24 cellular contexts compared by ENCODE assay signal in the genomic region with DNA sequence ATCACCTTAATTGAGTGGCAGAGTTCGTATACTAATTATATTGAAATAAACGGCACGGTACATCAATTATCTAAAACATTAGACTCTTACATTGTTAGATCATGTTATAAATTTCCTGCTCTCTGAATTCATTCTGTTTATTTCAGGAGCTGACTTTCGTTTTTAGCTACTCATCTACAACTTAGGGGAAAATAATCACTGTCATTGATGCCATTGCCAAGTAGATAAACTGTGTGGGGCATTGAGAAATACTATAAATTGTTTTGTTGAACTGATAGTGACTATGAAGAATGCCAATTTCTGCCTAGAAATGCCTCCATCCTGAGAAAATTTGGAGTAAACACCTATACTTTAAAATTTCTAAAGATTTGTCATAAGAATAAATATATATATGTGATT. TPM values are rescaled to one million over a fixed set of nuclear protein-coding genes. Genes with fewer than 3 reads are reported as not detected.
A peak's percentile ranks its signal among the peaks of the same experiment; 100 is the strongest.
DNase-seq lines count a peak whose midpoint lies in the region; ATAC-seq, FAIRE-seq and TF ChIP-seq lines count a peak whose summit lies in the region.
"Had no signal": no experiment of that assay in that cellular context is flagged by ENCODE, and none has a peak within 500 bp of the region (broad histone marks: within the 10 kb centered on the region; RNA-seq: fewer than 3 reads in every experiment).

No MANE protein-coding gene starts in this region.

- TF ChIP-seq CTCF in GM12878 (IDR thresholded peaks at IDR 0.05 in 2 of 3, conservative IDR thresholded peaks at IDR 0.05 in 1 of 3; ENCODE audit: control insufficient read depth in 2 of 3, extremely low read depth in 1 of 3, insufficient read depth in 1 of 3, low read depth in 3 of 3, low read length in 3 of 3) (no peak), hepatocyte (IDR thresholded peaks at IDR 0.05; ENCODE audit: poor library complexity) (no peak), ascending aorta (IDR thresholded peaks at IDR 0.05) (no peak)

- in situ Hi-C loops in GM12878 (cut with MboI): no loop called here

- no peaks in the 10 kb centered on the region for H3K9me2 ChIP-seq in hepatocyte (replicated peaks; ENCODE audit: insufficient read depth)

- ATAC-seq in GM12878 (no peak), HG03432 (IDR thresholded peaks at IDR 0.05; ENCODE audit: unreplicated experiment) (no peak)
- no peak for ATAC-seq in stimulated activated effector memory CD8-positive, alpha-beta T cell treated with anti-CD3 and anti-CD28 coated beads, Interleukin-12 subunit alpha, Interleukin-12 subunit beta, amount 100 ng/mL, for 72 hours
- ATAC-seq: CD8-positive, alpha-beta T cell had no signal

- no peak for TF ChIP-seq EP300 in GM12878 (IDR thresholded peaks at IDR 0.05; ENCODE audit: borderline replicate concordance in 1 of 2, control insufficient read depth in 1 of 2, low read depth in 2 of 2, low read length in 2 of 2)

- no TSS peak for BruUV-seq in GM12878 (replicated peaks; lab: Mats Ljungman, UMichigan)

- H3K4me1 Mint-ChIP-seq in stimulated activated effector memory CD8-positive, alpha-beta T cell treated with anti-CD3 and anti-CD28 coated beads, Interleukin-12 subunit alpha, Interleukin-12 subunit beta, amount 100 ng/mL, for 72 hours: peaks cover 22% of the 10 kb centered on the region

- H3K9me3 Mint-ChIP-seq in stimulated activated effector memory CD8-positive, alpha-beta T cell treated with anti-CD3 and anti-CD28 coated beads, Interleukin-12 subunit alpha, Interleukin-12 subunit beta, amount 100 ng/mL, for 72 hours: peaks cover 8% of the 10 kb centered on the region
- H3K9me3 Mint-ChIP-seq: CD8-positive, alpha-beta T cell had no signal

- H3K79me2 ChIP-seq in GM12878 (ENCODE audit: control insufficient read depth, insufficient read depth, low read length) (no peaks in the 10 kb centered on the region), hepatocyte (no peaks in the 10 kb centered on the region)

- H3K27ac Mint-ChIP-seq in stimulated activated effector memory CD8-positive, alpha-beta T cell treated with anti-CD3 and anti-CD28 coated beads, Interleukin-12 subunit alpha, Interleukin-12 subunit beta, amount 100 ng/mL, for 72 hours: peak overlapping the region; percentile 84
- H3K27ac Mint-ChIP-seq: CD8-positive, alpha-beta T cell had no signal

- H3K4me3 Mint-ChIP-seq in stimulated activated effector memory CD8-positive, alpha-beta T cell treated with anti-CD3 and anti-CD28 coated beads, Interleukin-12 subunit alpha, Interleukin-12 subunit beta, amount 100 ng/mL, for 72 hours: peak overlapping the region; percentile 25
- H3K4me3 Mint-ChIP-seq: CD8-positive, alpha-beta T cell had no signal

- H3K27me3 ChIP-seq in GM12878 (replicated peaks in 1 of 2; ENCODE audit: control insufficient read depth in 2 of 2, insufficient read depth in 2 of 2, low read length in 1 of 2) (no peaks in the 10 kb centered on the region), hepatocyte (no peaks in the 10 kb centered on the region), ascending aorta (no peaks in the 10 kb centered on the region)

- H3K9me3 ChIP-seq in GM12878 (replicated peaks; ENCODE audit: control insufficient read depth, insufficient read depth, low read length) (no peaks in the 10 kb centered on the region), hepatocyte (ENCODE audit: low read depth) (no peaks in the 10 kb centered on the region), ascending aorta (no peaks in the 10 kb centered on the region)
- H3K9me3 ChIP-seq: BLaER1 treated with 17β-estradiol and CSF1 and Interleukin-3, amounts not matched to agents 10 nM and 100 nM; HAP-1 had no signal

- H3K36me3 Mint-ChIP-seq in stimulated activated effector memory CD8-positive, alpha-beta T cell treated with anti-CD3 and anti-CD28 coated beads, Interleukin-12 subunit alpha, Interleukin-12 subunit beta, amount 100 ng/mL, for 72 hours: no peaks in the 10 kb centered on the region
- H3K36me3 Mint-ChIP-seq: CD8-positive, alpha-beta T cell had no signal

- no peak for TF ChIP-seq POLR2A in GM12878 (IDR thresholded peaks at IDR 0.05; ENCODE audit: low read depth, low read length)

- H4K20me1 ChIP-seq in GM12878 (ENCODE audit: control insufficient read depth, insufficient read depth) (no peaks in the 10 kb centered on the region), hepatocyte (ENCODE audit: insufficient read depth, poor library complexity, severe bottlenecking) (no peaks in the 10 kb centered on the region)
- H4K20me1 ChIP-seq: BLaER1 treated with 17β-estradiol and CSF1 and Interleukin-3, amounts not matched to agents 10 nM and 100 nM had no signal

- SMC1A ChIA-PET in GM12878 (lab: Charles Lee; ENCODE audit: uncharacterized antibody, unreplicated experiment): no interaction called here

- POLR2A ChIA-PET in GM12878 (lab: Charles Lee): no interaction called here

- FAIRE-seq in GM12878 (lab: Jason Lieb, UNC): peak; percentile 44
- FAIRE-seq: D721Med had no signal

- RAD21 ChIA-PET in GM12878 (lab: Charles Lee; ENCODE audit: unreplicated experiment): no interaction called here

- H3K4me3 ChIP-seq in GM12878 (no peak overlapping the region), hepatocyte (no peak overlapping the region), ascending aorta (no peak overlapping the region)
- H3K4me3 ChIP-seq: BLaER1 treated with 17β-estradiol and CSF1 and Interleukin-3, amounts not matched to agents 10 nM and 100 nM; HAP-1 had no signal

- no peak overlapping the region for H3K4me2 ChIP-seq in GM12878 (ENCODE audit: control insufficient read depth, insufficient read depth)
- H3K4me2 ChIP-seq in hepatocyte: no peak overlapping the region
- H3K4me2 ChIP-seq: BLaER1 treated with 17β-estradiol and CSF1 and Interleukin-3, amounts not matched to agents 10 nM and 100 nM had no signal

- H2AFZ ChIP-seq in GM12878 (ENCODE audit: control insufficient read depth, low read depth, low read length): no peak overlapping the region
- H2AFZ ChIP-seq in hepatocyte: no peak overlapping the region

- CTCF ChIA-PET in GM12878 (lab: Yijun Ruan, JAX): no interaction called here

- no peak overlapping the region for H3K9ac ChIP-seq in GM12878 (ENCODE audit: control insufficient read depth, insufficient read depth, low read length)
- H3K9ac ChIP-seq: BLaER1 treated with 17β-estradiol and CSF1 and Interleukin-3, amounts not matched to agents 10 nM and 100 nM had no signal

- H3K27ac ChIP-seq in GM12878 (ENCODE audit: control insufficient read depth, insufficient read depth) (no peak overlapping the region), hepatocyte (peak overlapping the region; percentile 86), ascending aorta (no peak overlapping the region)
- H3K27ac ChIP-seq: BLaER1 treated with 17β-estradiol and CSF1 and Interleukin-3, amounts not matched to agents 10 nM and 100 nM; HL-60 had no signal

- intact Hi-C loops in GM12878 (cut with micrococcal nuclease; ENCODE audit: unreplicated experiment) (no loop called here), ascending aorta (cut with DNase I) (no loop called here)

- DNase-seq in OCI-M1 (lab: John Stamatoyannopoulos, UW): peak; percentile 29
- DNase-seq in GM12878 (ENCODE audit: low read depth, low spot score): no peak
- DNase-seq in hepatocyte (ENCODE audit: low spot score): no peak
- no peak for DNase-seq in stimulated activated effector memory CD8-positive, alpha-beta T cell treated with anti-CD3 and anti-CD28 coated beads, Interleukin-12 subunit alpha, Interleukin-12 subunit beta, amount 100 ng/mL, for 72 hours (ENCODE audit: low spot score in 2 of 2)
- no peak for DNase-seq in ascending aorta (ENCODE audit: low spot score in 2 of 2)
- no peak for DNase-seq in activated CD4-positive, alpha-beta T cell treated with anti-CD3 and anti-CD28 coated beads, Interleukin-2, amount 50 U/mL, for 4 hours
- DNase-seq: CD8-positive, alpha-beta T cell; DMS79; IMR-90; NCI-H1417 treated with DMSO at 0.1 percent for 48 hours; NCI-H187 treated with DMSO at 0.1 percent for 48 hours; NCI-H226; NCI-H524; NCI-H82; RPMI8226; SIG-M5 had no signal

- 51% methylated on average over 4 of the region's 4 CpGs for WGBS in GM12878 (ENCODE audit: insufficient coverage, insufficient replicate concordance, low lambda C conversion rate, missing lambda C conversion rate)
- WGBS in hepatocyte (ENCODE audit: low lambda C conversion rate, missing lambda C conversion rate): 88% methylated on average over 4 of the region's 4 CpGs

- no peaks in the 10 kb centered on the region for H3K4me1 ChIP-seq in GM12878 (ENCODE audit: control insufficient read depth, insufficient read depth, low read length)
- peaks cover 21% of the 10 kb centered on the region for H3K4me1 ChIP-seq in hepatocyte (ENCODE audit: insufficient read depth)
- no peaks in the 10 kb centered on the region for H3K4me1 ChIP-seq in ascending aorta
- H3K4me1 ChIP-seq: HAP-1 had no signal

- TF ChIP-seq RAD21 in GM12878 (IDR thresholded peaks at IDR 0.05; ENCODE audit: insufficient read depth, low read depth, low read length): no peak

- no peaks in the 10 kb centered on the region for H3K36me3 ChIP-seq in GM12878 (ENCODE audit: control insufficient read depth in 2 of 2, insufficient read depth in 2 of 2, low read length in 1 of 2)
- no peaks in the 10 kb centered on the region for H3K36me3 ChIP-seq in hepatocyte (replicated peaks; ENCODE audit: insufficient read depth, low read depth)
- no peaks in the 10 kb centered on the region for H3K36me3 ChIP-seq in ascending aorta
- H3K36me3 ChIP-seq: BLaER1 treated with 17β-estradiol and CSF1 and Interleukin-3, amounts not matched to agents 10 nM and 100 nM; HAP-1 had no signal

RNA-seq across cellular contexts. Expression of gene ABCB11, which starts 17.5 kb away (rescaled TPM):
- not detected in 2 replicates for total RNA-seq in GM12878 (2013; cell fraction: nucleolus; rRNA removed)
- total RNA-seq in GM12878 (2014; rRNA removed) (not detected in 2 replicates), GM12878 (2014; rRNA removed; fragmentation: Illumina TruSeq; extraction: Trizol) (not detected in 2 replicates), GM12878 (2021) (not detected in 2 replicates), hepatocyte (7.3 and 9.2 TPM in 2 replicates), ascending aorta (not detected)
- not detected for polyA plus RNA-seq in GM12878 (2011; ENCODE audit: low read depth)
- polyA plus RNA-seq in GM12878 (2011; rRNA removed) (not detected in 2 replicates), GM12878 (2014; fragmentation: Illumina TruSeq; extraction: Trizol) (not detected in 2 replicates), GM12878 (2014; fragmentation: Nextera tagmentation; extraction: Ambion mirVana) (not detected), GM12878 (2014; rRNA removed) (not detected in 2 replicates), GM12878 (2016; fragmentation: Nextera tagmentation; extraction: Ambion mirVana) (not detected), hepatocyte (2.0 and 2.7 TPM in 2 replicates)
- not detected in 2 replicates for polyA plus RNA-seq in GM12878 (2011; cell fraction: cytosol; rRNA removed)
- polyA plus RNA-seq in GM12878 (2011; cell fraction: nucleus; rRNA removed): not detected in 2 replicates
- polyA plus RNA-seq in GM12878 (2012): not detected in 2 replicates
- not detected in 2 replicates for polyA minus RNA-seq in GM12878 (2011; rRNA and poly(A)+ RNA removed)
- not detected in 2 replicates for polyA minus RNA-seq in GM12878 (2011; cell fraction: cytosol; rRNA and poly(A)+ RNA removed)
- not detected in 2 replicates for polyA minus RNA-seq in GM12878 (2011; cell fraction: nucleus; rRNA and poly(A)+ RNA removed)
- total RNA-seq: A673; CD8-positive, alpha-beta T cell; HT1080; IMR-90 had no signal
- polyA plus RNA-seq: IMR-90 had no signal

RNA-seq across cellular contexts. Expression of gene DHRS9, which starts 55.7 kb away (rescaled TPM):
- not detected in 2 replicates for total RNA-seq in GM12878 (2013; cell fraction: nucleolus; rRNA removed)
- total RNA-seq in GM12878 (2014; rRNA removed) (0.11 and 0.34 TPM in 2 replicates), GM12878 (2014; rRNA removed; fragmentation: Illumina TruSeq; extraction: Trizol) (0.13 TPM in 1 of 2 replicates, not detected in the other), GM12878 (2021) (0.16 TPM in 1 of 2 replicates, not detected in the other), hepatocyte (1.1 and 1.2 TPM in 2 replicates), ascending aorta (not detected)
- 0.67 TPM for polyA plus RNA-seq in GM12878 (2011; ENCODE audit: low read depth)
- polyA plus RNA-seq in GM12878 (2011; rRNA removed) (not detected in 2 replicates), GM12878 (2014; fragmentation: Illumina TruSeq; extraction: Trizol) (0.09 TPM in 1 of 2 replicates, not detected in the other), GM12878 (2014; fragmentation: Nextera tagmentation; extraction: Ambion mirVana) (under 1 TPM in 1 of 2 experiments, not detected in 1; 0.13 TPM), GM12878 (2014; rRNA removed) (not detected in 2 replicates), GM12878 (2016; fragmentation: Nextera tagmentation; extraction: Ambion mirVana) (under 1 TPM in 1 of 2 experiments, not detected in 1; 0.30 TPM), hepatocyte (2.2 and 3.1 TPM in 2 replicates)
- not detected in 2 replicates for polyA plus RNA-seq in GM12878 (2011; cell fraction: cytosol; rRNA removed)
- not detected in 2 replicates for polyA plus RNA-seq in GM12878 (2011; cell fraction: nucleus; rRNA removed)
- polyA plus RNA-seq in GM12878 (2012): 0.27 and 0.36 TPM in 2 replicates
- not detected in 2 replicates for polyA minus RNA-seq in GM12878 (2011; rRNA and poly(A)+ RNA removed)
- polyA minus RNA-seq in GM12878 (2011; cell fraction: cytosol; rRNA and poly(A)+ RNA removed): not detected in 2 replicates
- polyA minus RNA-seq in GM12878 (2011; cell fraction: nucleus; rRNA and poly(A)+ RNA removed): not detected in 2 replicates
- total RNA-seq: A673; CD8-positive, alpha-beta T cell; IMR-90; M059J had no signal
- polyA plus RNA-seq: IMR-90 had no signal
